ENCODE assay signal across 8 cellular contexts in the genomic region with DNA sequence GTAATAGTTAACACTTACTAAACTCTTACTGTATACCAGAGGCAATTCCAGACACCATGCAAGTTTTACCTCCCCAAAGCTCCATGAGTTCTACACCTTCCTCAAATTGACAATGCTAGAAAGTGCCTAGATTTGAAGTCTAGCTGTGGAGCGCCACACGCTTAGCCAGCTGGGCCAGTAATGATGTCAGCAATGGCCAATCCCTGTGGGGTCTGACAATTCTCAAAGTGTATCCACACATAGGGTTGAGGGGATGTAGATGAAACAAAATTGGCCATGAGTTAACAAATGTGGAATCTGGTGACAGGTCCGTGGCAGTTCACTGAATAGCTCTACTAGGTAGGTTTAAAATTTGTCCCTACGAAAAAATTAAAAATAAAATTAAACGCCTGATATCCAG. TPM values are rescaled to one million over a fixed set of nuclear protein-coding genes. Genes with fewer than 3 reads are reported as not detected.
DNase-seq lines count a peak whose midpoint lies in the region; ATAC-seq, FAIRE-seq and TF ChIP-seq lines count a peak whose summit lies in the region.

No MANE protein-coding gene starts in this region.

- intact Hi-C loops in K562 (cut with micrococcal nuclease), result no loop called here
- intact Hi-C loops in CD14-positive monocyte (cut with micrococcal nuclease), result loop anchor here (5.0 kb wide), 1 partner anchor 35 kb away; the partner anchor contains the start of gene SNRPB (in 2 of the 2)

- peak overlapping the region; percentile 99 for H3K4me3 Mint-ChIP-seq in HFFc6
- peak overlapping the region; percentile 95 to 100 (median 100) for H3K4me3 Mint-ChIP-seq in naive thymus-derived CD8-positive, alpha-beta T cell
- peak overlapping the region in 1 of 2 donors; percentile 98 for H3K4me3 Mint-ChIP-seq in CD14-positive monocyte

- in situ Hi-C loops in K562 (cut with MboI), result no loop called here

- ATAC-seq in K562 (no peak), HG03108 (IDR thresholded peaks at IDR 0.05; ENCODE audit: unreplicated experiment) (no peak), HG02759 (IDR thresholded peaks at IDR 0.05; ENCODE audit: unreplicated experiment) (no peak)
- ATAC-seq in naive thymus-derived CD8-positive, alpha-beta T cell, result no peak

- H3K27me3 ChIP-seq in BLaER1 (no peaks in the 10 kb centered on the region), K562 (ENCODE audit: control insufficient read depth in 2 of 2, insufficient read depth in 2 of 2, low read length in 2 of 2) (no peaks in the 10 kb centered on the region)

- H3K4me1 Mint-ChIP-seq in HFFc6 (ENCODE audit: low read depth), result peaks cover 11% of the 10 kb centered on the region
- peaks cover 16 to 42% (median 23%) of the 10 kb centered on the region in 4 donors for H3K4me1 Mint-ChIP-seq in naive thymus-derived CD8-positive, alpha-beta T cell
- H3K4me1 Mint-ChIP-seq in CD14-positive monocyte, result peaks cover 20% of the 10 kb centered on the region

- peak overlapping the region; percentile 95 for H3K4me3 ChIP-seq in BLaER1
- peak overlapping the region; percentile 74; the same call in 1 of the 2 replicates for H3K4me3 ChIP-seq in K562

- H3K4me1 ChIP-seq in BLaER1 (peaks cover 18% of the 10 kb centered on the region), K562 (replicated peaks in 1 of 2; ENCODE audit: control insufficient read depth in 2 of 2, insufficient read depth in 2 of 2, low read length in 2 of 2) (peaks cover 9 to 16% of the 10 kb centered on the region in 2 experiments; a peak in 4 of 5 replicates)

- no peaks in the 10 kb centered on the region for H3K9me3 ChIP-seq in BLaER1
- no peaks in the 10 kb centered on the region for H3K9me3 ChIP-seq in K562 (replicated peaks; ENCODE audit: control insufficient read depth, insufficient read depth, low read depth, low read length)

- H3K9me3 Mint-ChIP-seq in HFFc6 (no peaks in the 10 kb centered on the region), CD14-positive monocyte (peaks cover 0 to 5% (median 0%) of the 10 kb centered on the region in 7 donors)
- peaks cover 0 to 4% (median 0%) of the 10 kb centered on the region in 9 donors for H3K9me3 Mint-ChIP-seq in naive thymus-derived CD8-positive, alpha-beta T cell

- no peaks in the 10 kb centered on the region for H4K20me1 ChIP-seq in BLaER1
- no peaks in the 10 kb centered on the region for H4K20me1 ChIP-seq in K562 (replicated peaks; ENCODE audit: control insufficient read depth, insufficient read depth, low read length)

- no peaks in the 10 kb centered on the region for H3K9me1 ChIP-seq in K562 (ENCODE audit: control insufficient read depth, insufficient read depth, low read length)

- H3K4me2 ChIP-seq in BLaER1 (peak overlapping the region; percentile 97), K562 (ENCODE audit: insufficient read depth, low read length) (peak overlapping the region; percentile 85)

- FAIRE-seq in K562 (lab: Jason Lieb, UNC), result peak; percentile 15

- TF ChIP-seq CTCF in HFFc6 (IDR thresholded peaks at IDR 0.05) (no peak), K562 (IDR thresholded peaks at IDR 0.05 in 2 of 3, conservative IDR thresholded peaks at IDR 0.05 in 1 of 3; ENCODE audit: insufficient read depth in 2 of 3, low read depth in 1 of 3, low read length in 3 of 3) (no peak), CD14-positive monocyte (IDR thresholded peaks at IDR 0.05) (no peak)

- POLR2A ChIA-PET in K562 (lab: Yijun Ruan, JAX), result interaction anchor here (0.6 to 1.5 kb wide), 5 partner anchors 15 to 1386 kb away, joined by 3 to 7 read pairs (median 4); no protein-coding TSS in a partner anchor
- POLR2A ChIA-PET in naive thymus-derived CD8-positive, alpha-beta T cell (lab: Charles Lee), result interaction anchor here (1.1 to 3.4 kb wide), 4 partner anchors 17 to 157 kb away, joined by 7 to 32 read pairs (median 11); partner anchors contain the start of genes IDH3B, NOP56 and SNRPB

- H3K36me3 ChIP-seq in BLaER1, result no peaks in the 10 kb centered on the region
- no peaks in the 10 kb centered on the region for H3K36me3 ChIP-seq in K562 (ENCODE audit: control insufficient read depth, insufficient read depth, low read length)

- TF ChIP-seq POLR2A in K562 (conservative IDR thresholded peaks at IDR 0.05), result no peak

- H3K36me3 Mint-ChIP-seq in HFFc6 (ENCODE audit: low read depth), result peaks cover 8% of the 10 kb centered on the region; the same call in 1 of the 2 replicates
- peaks cover 0 to 2% (median 0%) of the 10 kb centered on the region in 3 donors for H3K36me3 Mint-ChIP-seq in naive thymus-derived CD8-positive, alpha-beta T cell
- H3K36me3 Mint-ChIP-seq in CD14-positive monocyte, result no peaks in the 10 kb centered on the region

- H3K27ac ChIP-seq in BLaER1 (no peak overlapping the region), K562 (ENCODE audit: extremely low read depth, low read depth, low read length) (peak overlapping the region; percentile 94; the same call in 1 of the 3 replicates)

- H3K27ac Mint-ChIP-seq in HFFc6 (peak overlapping the region; percentile 94), CD14-positive monocyte (no peak overlapping the region)
- H3K27ac Mint-ChIP-seq in naive thymus-derived CD8-positive, alpha-beta T cell, result peak overlapping the region in 4 of 10 donors; percentile 31 to 97 (median 67)

- TF ChIP-seq RAD21 in K562 (CRISPR knock-in tag; conservative IDR thresholded peaks at IDR 0.05 in 1 of 2, IDR thresholded peaks at IDR 0.05 in 1 of 2), result no peak

- DNase-seq in HFFc6, result no peak
- no peak for DNase-seq in K562 (ENCODE audit: extremely low read depth in 1 of 4, low spot score in 3 of 4)
- DNase-seq in naive thymus-derived CD8-positive, alpha-beta T cell, result no peak
- DNase-seq in CD14-positive monocyte (ENCODE audit: low spot score), result no peak
- no peak for DNase-seq in NCI-H510A (lab: John Stamatoyannopoulos, UW)

- H3K9ac ChIP-seq in BLaER1 (peak overlapping the region; percentile 89; the same call in 1 of the 2 replicates), K562 (ENCODE audit: insufficient read depth in 1 of 2, low read depth in 2 of 2, low read length in 2 of 2) (peak overlapping the region; percentile 87 to 94; a peak in 3 of 4 replicates)

- H3K79me2 ChIP-seq in K562 (ENCODE audit: control insufficient read depth, insufficient read depth, low read length), result peaks cover 19% of the 10 kb centered on the region

- CTCF ChIA-PET in K562 (lab: Yijun Ruan, JAX; ENCODE audit: low intra/inter-chr PET ratio), result no interaction called here

- no peak for TF ChIP-seq EP300 in K562 (IDR thresholded peaks at IDR 0.05; ENCODE audit: low read length)

- H3K27me3 Mint-ChIP-seq in HFFc6 (ENCODE audit: insufficient read depth) (no peaks in the 10 kb centered on the region), CD14-positive monocyte (ENCODE audit: low read depth in 3 of 3) (peaks cover 3 to 7% (median 5%) of the 10 kb centered on the region in 3 donors)
- peaks cover 0 to 13% (median 6%) of the 10 kb centered on the region in 5 donors for H3K27me3 Mint-ChIP-seq in naive thymus-derived CD8-positive, alpha-beta T cell

- no peak overlapping the region for H2AFZ ChIP-seq in K562 (ENCODE audit: low read depth, low read length)

- no TSS peak for BruUV-seq in K562 (replicated peaks; lab: Mats Ljungman, UMichigan)

- WGBS in K562 (ENCODE audit: insufficient coverage, low coverage, missing lambda C conversion rate), result 36% methylated on average over 5 of the region's 5 CpGs

RNA-seq across cellular contexts. Expression of gene ZNF343, which starts 1.3 kb away (rescaled TPM):
- 1 to 10 TPM; 6.4 to 9.4 (median 8.8) TPM for total RNA-seq in HFFc6 (2021; fragmentation: NEBNext Ultra II Directional; extraction: Animal tissue kit (Norgen Biotek cat#: 25700))
- 12.5 and 18.7 TPM in 2 replicates for total RNA-seq in K562 (2011; cell fraction: chromatin; rRNA removed; ENCODE audit: low replicate concordance)
- 6.0 and 10.8 TPM in 2 replicates for total RNA-seq in K562 (2011; cell fraction: nucleolus; rRNA removed)
- total RNA-seq in K562 (2011; cell fraction: nucleoplasm; rRNA removed), result 11.1 and 11.7 TPM in 2 replicates
- total RNA-seq in K562 (2014; rRNA removed), result 5.4 and 6.7 TPM in 2 replicates
- total RNA-seq in K562 (2014; rRNA removed; fragmentation: Illumina TruSeq; extraction: Trizol), result 8.8 and 9.8 TPM in 2 replicates
- total RNA-seq in K562 (2015; rRNA removed; fragmentation: Illumina TruSeq; extraction: Trizol), result 8.7 and 9.3 TPM in 2 replicates
- total RNA-seq in K562 (2021), result 6.1 and 6.3 TPM in 2 replicates
- polyA plus RNA-seq in K562 (2011; rRNA removed), result 8.0 and 12.0 TPM in 2 replicates
- polyA plus RNA-seq in K562 (2011; cell fraction: cytosol; rRNA removed), result 3.7 and 8.3 TPM in 2 replicates
- 12.3 and 19.1 TPM in 2 replicates for polyA plus RNA-seq in K562 (2011; cell fraction: nucleus; rRNA removed)
- polyA plus RNA-seq in K562 (2012), result 3.2 and 5.5 TPM in 2 replicates
- 7.8 and 8.2 TPM in 2 replicates for polyA plus RNA-seq in K562 (2014; fragmentation: Illumina TruSeq; extraction: Trizol)
- polyA plus RNA-seq in K562 (2014; fragmentation: Nextera tagmentation; extraction: Ambion mirVana), result 1 to 10 TPM; 1.4 to 4.0 TPM
- polyA plus RNA-seq in K562 (2014; rRNA removed), result 4.7 and 6.4 TPM in 2 replicates
- 14.2 and 24.0 TPM in 2 replicates for polyA minus RNA-seq in K562 (2011; rRNA and poly(A)+ RNA removed)
- 3.1 and 5.5 TPM in 2 replicates for polyA minus RNA-seq in K562 (2011; cell fraction: cytosol; rRNA and poly(A)+ RNA removed)
- polyA minus RNA-seq in K562 (2011; cell fraction: nucleus; rRNA and poly(A)+ RNA removed), result 5.9 and 15.3 TPM in 2 replicates
- total RNA-seq in naive thymus-derived CD8-positive, alpha-beta T cell, result 10 to 100 TPM; 13.3 to 14.2 TPM
- 1 to 10 TPM; 1.7 to 5.0 (median 3.2) TPM for polyA plus RNA-seq in naive thymus-derived CD8-positive, alpha-beta T cell
- polyA plus RNA-seq in CD14-positive monocyte, result 1 to 10 TPM; 1.3 TPM

RNA-seq across cellular contexts. Expression of gene TMC2, which starts 28.9 kb away (rescaled TPM):
- not detected for total RNA-seq in HFFc6 (2021; fragmentation: NEBNext Ultra II Directional; extraction: Animal tissue kit (Norgen Biotek cat#: 25700))
- total RNA-seq in K562 (2011; cell fraction: chromatin; rRNA removed; ENCODE audit: low replicate concordance), result not detected in 2 replicates
- not detected in 2 replicates for total RNA-seq in K562 (2011; cell fraction: nucleolus; rRNA removed)
- not detected in 2 replicates for total RNA-seq in K562 (2011; cell fraction: nucleoplasm; rRNA removed)
- total RNA-seq in K562 (2014; rRNA removed) (not detected in 2 replicates), K562 (2014; rRNA removed; fragmentation: Illumina TruSeq; extraction: Trizol) (not detected in 2 replicates), K562 (2015; rRNA removed; fragmentation: Illumina TruSeq; extraction: Trizol) (not detected in 2 replicates), K562 (2021) (not detected in 2 replicates)
- polyA plus RNA-seq in K562 (2011; rRNA removed) (not detected in 2 replicates), K562 (2014; fragmentation: Illumina TruSeq; extraction: Trizol) (not detected in 2 replicates), K562 (2014; fragmentation: Nextera tagmentation; extraction: Ambion mirVana) (not detected), K562 (2014; rRNA removed) (not detected in 2 replicates), CD14-positive monocyte (not detected)
- polyA plus RNA-seq in K562 (2011; cell fraction: cytosol; rRNA removed), result not detected in 2 replicates
- polyA plus RNA-seq in K562 (2011; cell fraction: nucleus; rRNA removed), result not detected in 2 replicates
- 0.04 TPM in 1 of 2 replicates, not detected in the other for polyA plus RNA-seq in K562 (2012)
- not detected in 2 replicates for polyA minus RNA-seq in K562 (2011; rRNA and poly(A)+ RNA removed)
- not detected in 2 replicates for polyA minus RNA-seq in K562 (2011; cell fraction: cytosol; rRNA and poly(A)+ RNA removed)
- not detected in 2 replicates for polyA minus RNA-seq in K562 (2011; cell fraction: nucleus; rRNA and poly(A)+ RNA removed)
- not detected for total RNA-seq in naive thymus-derived CD8-positive, alpha-beta T cell
- polyA plus RNA-seq in naive thymus-derived CD8-positive, alpha-beta T cell, result not detected

RNA-seq across cellular contexts. Expression of gene SNRPB, which starts 36.9 kb away (rescaled TPM):
- total RNA-seq in HFFc6 (2021; fragmentation: NEBNext Ultra II Directional; extraction: Animal tissue kit (Norgen Biotek cat#: 25700)), result 100 to 1,000 TPM; 155 to 240 (median 208) TPM
- total RNA-seq in K562 (2011; cell fraction: chromatin; rRNA removed; ENCODE audit: low replicate concordance), result 13.8 and 26.0 TPM in 2 replicates
- 47.4 TPM in 2 replicates for total RNA-seq in K562 (2011; cell fraction: nucleolus; rRNA removed)
- 29.4 and 35.5 TPM in 2 replicates for total RNA-seq in K562 (2011; cell fraction: nucleoplasm; rRNA removed)
- total RNA-seq in K562 (2014; rRNA removed), result 491 and 504 TPM in 2 replicates
- total RNA-seq in K562 (2014; rRNA removed; fragmentation: Illumina TruSeq; extraction: Trizol), result 181 and 186 TPM in 2 replicates
- total RNA-seq in K562 (2015; rRNA removed; fragmentation: Illumina TruSeq; extraction: Trizol), result 277 and 293 TPM in 2 replicates
- total RNA-seq in K562 (2021), result 428 and 431 TPM in 2 replicates
- 266 and 369 TPM in 2 replicates for polyA plus RNA-seq in K562 (2011; rRNA removed)
- 371 and 530 TPM in 2 replicates for polyA plus RNA-seq in K562 (2011; cell fraction: cytosol; rRNA removed)
- 158 and 219 TPM in 2 replicates for polyA plus RNA-seq in K562 (2011; cell fraction: nucleus; rRNA removed)
- 207 and 262 TPM in 2 replicates for polyA plus RNA-seq in K562 (2012)
- polyA plus RNA-seq in K562 (2014; fragmentation: Illumina TruSeq; extraction: Trizol), result 186 and 337 TPM in 2 replicates
- polyA plus RNA-seq in K562 (2014; fragmentation: Nextera tagmentation; extraction: Ambion mirVana), result 10 to 100 TPM; 13.1 to 65.7 TPM
- 488 and 615 TPM in 2 replicates for polyA plus RNA-seq in K562 (2014; rRNA removed)
- 96.2 and 112 TPM in 2 replicates for polyA minus RNA-seq in K562 (2011; rRNA and poly(A)+ RNA removed)
- 87.8 and 116 TPM in 2 replicates for polyA minus RNA-seq in K562 (2011; cell fraction: cytosol; rRNA and poly(A)+ RNA removed)
- polyA minus RNA-seq in K562 (2011; cell fraction: nucleus; rRNA and poly(A)+ RNA removed), result 22.9 and 56.0 TPM in 2 replicates
- total RNA-seq in naive thymus-derived CD8-positive, alpha-beta T cell, result 10 to 100 TPM; 99.0 to 99.1 TPM
- 100 to 1,000 TPM; 218 to 245 (median 240) TPM for polyA plus RNA-seq in naive thymus-derived CD8-positive, alpha-beta T cell
- 100 to 1,000 TPM; 183 to 213 TPM for polyA plus RNA-seq in CD14-positive monocyte
